ENCODE assay signal across 15 cellular contexts in the genomic region with DNA sequence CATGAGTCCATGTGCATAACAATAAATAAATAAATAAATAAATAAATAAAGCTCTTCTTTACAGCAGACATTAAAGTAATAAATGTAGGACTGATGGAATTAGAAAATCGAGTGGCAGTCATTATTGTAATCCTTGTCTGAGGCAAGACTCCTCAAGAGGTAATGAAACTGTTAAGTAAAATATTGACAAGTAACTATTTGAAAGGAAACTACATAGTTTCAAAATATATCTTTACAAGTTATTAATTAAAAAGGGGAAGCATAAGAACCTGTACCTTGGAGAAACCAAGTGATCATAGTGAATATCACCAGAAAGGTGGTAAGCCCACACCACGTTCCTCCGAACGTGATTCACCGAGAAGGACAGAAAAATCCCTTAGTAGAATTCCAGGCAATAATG.
"Had no signal": no experiment of that assay in that cellular context is flagged by ENCODE, and none has a peak within 500 bp of the region (broad histone marks: within the 10 kb centered on the region; RNA-seq: fewer than 3 reads in every experiment).

No MANE protein-coding gene starts in this region.

- H3K36me3 ChIP-seq: cardiac muscle cell, transverse colon had no signal

- H3K4me3 ChIP-seq: cardiac muscle cell, coronary artery, skin epidermis, transverse colon had no signal

- H3K9me3 ChIP-seq: transverse colon had no signal

- ATAC-seq: activated naive CD8-positive, alpha-beta T cell treated with anti-CD3 and anti-CD28 coated beads, Interleukin-2, amount 50 U/mL, for 24 hours; natural killer cell; stimulated activated effector memory CD8-positive, alpha-beta T cell treated with anti-CD3 and anti-CD28 coated beads, Interleukin-12 subunit alpha, Interleukin-12 subunit beta, amount 100 ng/mL, for 72 hours had no signal

- H3K27me3 ChIP-seq: cardiac muscle cell, transverse colon had no signal

- DNase-seq: activated CD4-positive, alpha-beta T cell treated with anti-CD3 and anti-CD28 coated beads, Interleukin-2, amount 10 ng/mL, durations not matched to agents 7 days and 5 days; activated CD4-positive, CD25-positive, alpha-beta regulatory T cell; activated CD8-positive, alpha-beta memory T cell treated with anti-CD3 and anti-CD28 coated beads for 24 hours; activated naive CD4-positive, alpha-beta T cell treated with Interleukin-2 at 50 U/mL for 16 hours; activated naive CD8-positive, alpha-beta T cell treated with anti-CD3 and anti-CD28 coated beads, Interleukin-2, amount 50 U/mL, for 24 hours; effector CD4-positive, alpha-beta T cell; foreskin melanocyte; head of caudate nucleus; natural killer cell; posterior cingulate gyrus; transverse colon had no signal

- H3K27ac ChIP-seq: cardiac muscle cell, coronary artery, skin epidermis, transverse colon had no signal

- H3K4me1 ChIP-seq: transverse colon had no signal
